In genomic region chr16:48365030-48365600, GRCh38 we compare ENCODE assay signal across 1 cellular context.
A peak's percentile ranks its signal among the peaks of the same experiment; 100 is the strongest.
TF ChIP-seq lines count a peak whose summit lies in the region.

No MANE protein-coding gene starts in this region.

TF ChIP-seq in HepG2, 621 proteins besides CTCF, POLR2A, EP300 and RAD21 (continued from another document and continues in another):
- TF ChIP-seq ZHX2 (IDR thresholded peaks at IDR 0.05; ENCODE audit: low read depth) (no peak), ZHX2 (CRISPR knock-in tag; IDR thresholded peaks at IDR 0.05; ENCODE audit: borderline replicate concordance) (no peak), NR1H2 (CRISPR knock-in tag; IDR thresholded peaks at IDR 0.05; ENCODE audit: borderline replicate concordance, low read depth) (no peak), THAP11 (CRISPR knock-in tag; IDR thresholded peaks at IDR 0.05) (no peak), ZNF274 (CRISPR knock-in tag; IDR thresholded peaks at IDR 0.05) (no peak), ZBTB8A (CRISPR knock-in tag; IDR thresholded peaks at IDR 0.05; ENCODE audit: borderline replicate concordance, low read depth) (no peak), ZBTB46 (CRISPR knock-in tag; IDR thresholded peaks at IDR 0.05; ENCODE audit: borderline replicate concordance) (no peak), GRHL1 (CRISPR knock-in tag; conservative IDR thresholded peaks at IDR 0.05) (no peak), UBTF (CRISPR knock-in tag; IDR thresholded peaks at IDR 0.05) (no peak), FOXK1 (CRISPR knock-in tag; IDR thresholded peaks at IDR 0.05; ENCODE audit: borderline replicate concordance, low read depth) (no peak), GATA4 (IDR thresholded peaks at IDR 0.05; ENCODE audit: borderline replicate concordance, low read depth) (no peak), NR2F6 (IDR thresholded peaks at IDR 0.05) (no peak), NR2F6 (CRISPR knock-in tag; IDR thresholded peaks at IDR 0.05) (no peak), HMGXB4 (CRISPR knock-in tag; IDR thresholded peaks at IDR 0.05; ENCODE audit: borderline replicate concordance in 1 of 2, low read depth in 1 of 2) (no peak), TEF (CRISPR knock-in tag; IDR thresholded peaks at IDR 0.05) (no peak), ATF7 (IDR thresholded peaks at IDR 0.05) (peak; percentile 82), ATF7 (CRISPR knock-in tag; IDR thresholded peaks at IDR 0.05) (no peak), NCOA1 (CRISPR knock-in tag; IDR thresholded peaks at IDR 0.05) (0 out of 2 replicates have a peak, but pooled peaks have one; percentile 45), DNMT3B (CRISPR knock-in tag; conservative IDR thresholded peaks at IDR 0.05) (no peak), ZNF282 (IDR thresholded peaks at IDR 0.05; ENCODE audit: partially characterized antibody) (no peak), RAD51 (IDR thresholded peaks at IDR 0.05; ENCODE audit: borderline replicate concordance) (no peak), RBM39 (IDR thresholded peaks at IDR 0.05; ENCODE audit: low read depth, low read length, poor library complexity, severe bottlenecking) (no peak), FOXA1 (IDR thresholded peaks at IDR 0.05) (no peak), FOXA1 (CRISPR knock-in tag; IDR thresholded peaks at IDR 0.05) (peak; percentile 43; the same call in 1 of the 2 replicates), NR2F1 (CRISPR knock-in tag; IDR thresholded peaks at IDR 0.05) (0 out of 4 replicates have a peak, but pooled peaks of 1 of the 2 experiments have one; percentile 12), HDAC1 (CRISPR knock-in tag; IDR thresholded peaks at IDR 0.05) (peak; percentile 36; the same call in 1 of the 2 replicates), KDM3A (CRISPR knock-in tag; IDR thresholded peaks at IDR 0.05; ENCODE audit: low read depth) (no peak), ZNF546 (CRISPR knock-in tag; conservative IDR thresholded peaks at IDR 0.05) (no peak), ZNF484 (CRISPR knock-in tag; IDR thresholded peaks at IDR 0.05; ENCODE audit: borderline replicate concordance, low read depth) (no peak), MLX (CRISPR knock-in tag; IDR thresholded peaks at IDR 0.05) (no peak), DMAP1 (CRISPR knock-in tag; IDR thresholded peaks at IDR 0.05) (0 out of 2 replicates have a peak, but pooled peaks have one; percentile 1), ZNF503 (CRISPR knock-in tag; IDR thresholded peaks at IDR 0.05) (no peak), ZZZ3 (CRISPR knock-in tag; IDR thresholded peaks at IDR 0.05; ENCODE audit: borderline replicate concordance) (no peak), ATF3 (CRISPR knock-in tag; IDR thresholded peaks at IDR 0.05) (no peak), TGIF2 (CRISPR knock-in tag; IDR thresholded peaks at IDR 0.05) (peak; percentile 31), ZNF121 (CRISPR knock-in tag; IDR thresholded peaks at IDR 0.05) (no peak), THAP9 (CRISPR knock-in tag; IDR thresholded peaks at IDR 0.05; ENCODE audit: borderline replicate concordance) (no peak), ETV6 (CRISPR knock-in tag; conservative IDR thresholded peaks at IDR 0.05) (0 out of 2 replicates have a peak, but pooled peaks have one; percentile 1), HMG20B (CRISPR knock-in tag; conservative IDR thresholded peaks at IDR 0.05) (no peak), ZNF678 (CRISPR knock-in tag; IDR thresholded peaks at IDR 0.05) (no peak), ZNF224 (CRISPR knock-in tag; IDR thresholded peaks at IDR 0.05) (0 out of 2 replicates have a peak, but pooled peaks have one; percentile 6), BCL6 (CRISPR knock-in tag; IDR thresholded peaks at IDR 0.05) (no peak)
